ENCODE assay signal across 10 cellular contexts in genomic region chr1:116825400-116825734, GRCh38.
DNase-seq lines count a peak whose midpoint lies in the region; ATAC-seq and TF ChIP-seq lines count a peak whose summit lies in the region.
"Had no signal": no experiment of that assay in that cellular context is flagged by ENCODE, and none has a peak within 500 bp of the region (broad histone marks: within the 10 kb centered on the region; RNA-seq: fewer than 3 reads in every experiment).

No MANE protein-coding gene starts in this region.

- H3K4me3 ChIP-seq in mammary epithelial cell (replicated peaks in 1 of 3; ENCODE audit: insufficient read depth in 1 of 3, low read depth in 2 of 3, low read length in 3 of 3) (no peak overlapping the region), uterus (no peak overlapping the region), lower lobe of right lung (no peak overlapping the region)

- dilution Hi-C loops in mammary epithelial cell (cut with HindIII; ENCODE audit: low sequenced_read_pairs), result loop anchor here (5.0 kb wide), 1 partner anchor 102 kb away; no protein-coding TSS in a partner anchor

- WGBS in mammary epithelial cell (ENCODE audit: low coverage, missing lambda C conversion rate), result 67% methylated on average over 4 of the region's 4 CpGs

- H3K36me3 Mint-ChIP-seq in MCF 10A (ENCODE audit: insufficient read depth, unreplicated experiment), result no peaks in the 10 kb centered on the region
- H3K36me3 Mint-ChIP-seq in activated CD8-positive, alpha-beta T cell treated with anti-CD3 and anti-CD28 coated beads, Interleukin-2, amount 10 ng/mL, durations not matched to agents 7 days and 5 days (ENCODE audit: low read depth), result peaks cover 3% of the 10 kb centered on the region
- H3K36me3 Mint-ChIP-seq: CD14-positive monocyte had no signal

- intact Hi-C loops in MCF 10A (cut with micrococcal nuclease) (no loop called here), mammary epithelial cell (cut with micrococcal nuclease) (no loop called here), uterus (cut with DNase I; ENCODE audit: low total_unique reads) (no loop called here), lower lobe of right lung (cut with DNase I) (loop anchor here (10.0 kb wide), 1 partner anchor 91 kb away; no protein-coding TSS in a partner anchor)

- BruUV-seq in MCF 10A (replicated peaks; lab: Mats Ljungman, UMichigan), result no TSS peak
- BruUV-seq in mammary epithelial cell (replicated peaks; lab: Mats Ljungman, UMichigan), result no TSS peak

- H2AFZ ChIP-seq in mammary epithelial cell (ENCODE audit: low read depth, low read length), result no peak overlapping the region

- DNase-seq in MCF 10A (ENCODE audit: unreplicated experiment) (no peak), mammary epithelial cell (no peak), inferior parietal cortex (ENCODE audit: extremely low spot score) (peak; percentile 48), uterus (peak; percentile 68 to 70), lower lobe of right lung (no peak), NOMO-1 treated with dmso at 0.1 percent for 144 hours (lab: John Stamatoyannopoulos, UW; ENCODE audit: unreplicated experiment) (no peak)
- DNase-seq in activated CD8-positive, alpha-beta T cell treated with anti-CD3 and anti-CD28 coated beads, Interleukin-2, amount 10 ng/mL, durations not matched to agents 7 days and 5 days, result no peak
- DNase-seq: effector CD8-positive, alpha-beta T cell had no signal

- TF ChIP-seq CTCF in MCF 10A (IDR thresholded peaks at IDR 0.05; ENCODE audit: unreplicated experiment) (no peak), mammary epithelial cell (conservative IDR thresholded peaks at IDR 0.05 in 1 of 2, IDR thresholded peaks at IDR 0.05 in 1 of 2; ENCODE audit: extremely low read depth in 1 of 2, insufficient read depth in 1 of 2, low read depth in 1 of 2, low read length in 2 of 2) (no peak), uterus (IDR thresholded peaks at IDR 0.05) (no peak), lower lobe of right lung (IDR thresholded peaks at IDR 0.05) (no peak)

- H3K27me3 ChIP-seq in mammary epithelial cell (ENCODE audit: insufficient read depth, low read length) (no peaks in the 10 kb centered on the region), uterus (no peaks in the 10 kb centered on the region), lower lobe of right lung (ENCODE audit: low read depth) (no peaks in the 10 kb centered on the region)

- no peak for ATAC-seq in activated CD8-positive, alpha-beta T cell treated with anti-CD3 and anti-CD28 coated beads, Interleukin-2, amount 10 ng/mL, durations not matched to agents 7 days and 5 days
- ATAC-seq in lower lobe of right lung, result no peak
- ATAC-seq in HG03571 (IDR thresholded peaks at IDR 0.05; ENCODE audit: unreplicated experiment), result no peak

- POLR2A ChIA-PET in MCF 10A (lab: Yijun Ruan, JAX), result no interaction called here
- POLR2A ChIA-PET in activated CD8-positive, alpha-beta T cell treated with anti-CD3 and anti-CD28 coated beads, Interleukin-2, amount 10 ng/mL, durations not matched to agents 7 days and 5 days (lab: Charles Lee), result interaction anchor here (0.8 to 4.6 kb wide), 3 partner anchors 57 to 87 kb away, joined by 3 to 29 read pairs (median 3); no protein-coding TSS in a partner anchor

- H3K9ac ChIP-seq in mammary epithelial cell (ENCODE audit: insufficient read depth, low read length), result no peak overlapping the region

- no peak overlapping the region for H3K4me3 Mint-ChIP-seq in MCF 10A (ENCODE audit: unreplicated experiment)
- no peak overlapping the region for H3K4me3 Mint-ChIP-seq in activated CD8-positive, alpha-beta T cell treated with anti-CD3 and anti-CD28 coated beads, Interleukin-2, amount 10 ng/mL, durations not matched to agents 7 days and 5 days
- H3K4me3 Mint-ChIP-seq: CD14-positive monocyte had no signal

- CTCF ChIA-PET in MCF 10A (lab: Yijun Ruan, JAX), result interaction anchor here (0.7 to 1.3 kb wide), 2 partner anchors 103 to 1172 kb away, joined by 3 to 4 read pairs; no protein-coding TSS in a partner anchor
- CTCF ChIA-PET in mammary epithelial cell (lab: Charles Lee; ENCODE audit: low non-redundant PET), result no interaction called here
- CTCF ChIA-PET in activated CD8-positive, alpha-beta T cell treated with anti-CD3 and anti-CD28 coated beads, Interleukin-2, amount 10 ng/mL, durations not matched to agents 7 days and 5 days (lab: Charles Lee), result interaction anchor here (0.7 to 3.5 kb wide), 6 partner anchors 7 to 109 kb away, joined by 3 to 21 read pairs (median 4); no protein-coding TSS in a partner anchor

- H3K36me3 ChIP-seq in mammary epithelial cell (ENCODE audit: insufficient read depth, low read length) (no peaks in the 10 kb centered on the region), uterus (no peaks in the 10 kb centered on the region), lower lobe of right lung (no peaks in the 10 kb centered on the region)

- H4K20me1 ChIP-seq in mammary epithelial cell (ENCODE audit: insufficient read depth, low read length), result no peaks in the 10 kb centered on the region

- H3K9me3 ChIP-seq in mammary epithelial cell (replicated peaks; ENCODE audit: insufficient read depth, low read length) (no peaks in the 10 kb centered on the region), uterus (no peaks in the 10 kb centered on the region), lower lobe of right lung (no peaks in the 10 kb centered on the region)

- peaks cover 7% of the 10 kb centered on the region for H3K9me3 Mint-ChIP-seq in MCF 10A (ENCODE audit: unreplicated experiment)
- no peaks in the 10 kb centered on the region for H3K9me3 Mint-ChIP-seq in activated CD8-positive, alpha-beta T cell treated with anti-CD3 and anti-CD28 coated beads, Interleukin-2, amount 10 ng/mL, durations not matched to agents 7 days and 5 days (ENCODE audit: insufficient read depth)

- H3K79me2 ChIP-seq in mammary epithelial cell (ENCODE audit: insufficient read depth, low read length), result no peaks in the 10 kb centered on the region

- no peak overlapping the region for H3K4me2 ChIP-seq in mammary epithelial cell (ENCODE audit: insufficient read depth, low read depth, low read length)

- H3K27me3 Mint-ChIP-seq in MCF 10A (ENCODE audit: insufficient read depth, unreplicated experiment), result no peaks in the 10 kb centered on the region
- H3K27me3 Mint-ChIP-seq in activated CD8-positive, alpha-beta T cell treated with anti-CD3 and anti-CD28 coated beads, Interleukin-2, amount 10 ng/mL, durations not matched to agents 7 days and 5 days (ENCODE audit: low read depth), result no peaks in the 10 kb centered on the region

- in situ Hi-C loops in mammary epithelial cell (cut with MboI; ENCODE audit: low sequenced_read_pairs in 2 of 2), result no loop called here

- H3K4me1 ChIP-seq in mammary epithelial cell (ENCODE audit: insufficient read depth, low read length), result peaks cover 17% of the 10 kb centered on the region
- H3K4me1 ChIP-seq in uterus, result no peaks in the 10 kb centered on the region
- no peaks in the 10 kb centered on the region for H3K4me1 ChIP-seq in lower lobe of right lung

- no peak overlapping the region for H3K27ac ChIP-seq in mammary epithelial cell (ENCODE audit: insufficient read depth, low read depth, low read length)
- H3K27ac ChIP-seq in uterus, result peak overlapping the region; percentile 61 to 79
- no peak overlapping the region for H3K27ac ChIP-seq in lower lobe of right lung

- TF ChIP-seq POLR2A in uterus (IDR thresholded peaks at IDR 0.05), result no peak

- peaks cover 22% of the 10 kb centered on the region for H3K4me1 Mint-ChIP-seq in MCF 10A (ENCODE audit: insufficient read depth, unreplicated experiment)
- H3K4me1 Mint-ChIP-seq in activated CD8-positive, alpha-beta T cell treated with anti-CD3 and anti-CD28 coated beads, Interleukin-2, amount 10 ng/mL, durations not matched to agents 7 days and 5 days (ENCODE audit: low read depth), result peaks cover 51% of the 10 kb centered on the region

- H3K27ac Mint-ChIP-seq in MCF 10A (ENCODE audit: low read depth, unreplicated experiment), result peak overlapping the region; percentile 78
- H3K27ac Mint-ChIP-seq in activated CD8-positive, alpha-beta T cell treated with anti-CD3 and anti-CD28 coated beads, Interleukin-2, amount 10 ng/mL, durations not matched to agents 7 days and 5 days, result peak overlapping the region; percentile 94

Comparison
In these comparisons a context has a peak if more than half of its experiments do, and no peak if none do; other contexts are left out.
1. DNase-seq: peak in inferior parietal cortex (single experiment) and uterus (2 of 2); none in MCF 10A (single experiment), mammary epithelial cell (single experiment), activated CD8-positive, alpha-beta T cell treated with anti-CD3 and anti-CD28 coated beads, Interleukin-2, amount 10 ng/mL, durations not matched to agents 7 days and 5 days (single experiment), lower lobe of right lung (single experiment) and NOMO-1 treated with dmso at 0.1 percent for 144 hours (single experiment).
2. H3K27ac ChIP-seq: peak in uterus (2 of 2); none in mammary epithelial cell (single experiment) and lower lobe of right lung (single experiment).